9 cellular contexts compared by ENCODE assay signal in genomic region chr2:152134488-152135280, GRCh38. TPM values are rescaled to one million over a fixed set of nuclear protein-coding genes. Genes with fewer than 3 reads are reported as not detected.
A peak's percentile ranks its signal among the peaks of the same experiment; 100 is the strongest.
DNase-seq lines count a peak whose midpoint lies in the region; ATAC-seq and TF ChIP-seq lines count a peak whose summit lies in the region.
"Had no signal": no experiment of that assay in that cellular context is flagged by ENCODE, and none has a peak within 500 bp of the region (broad histone marks: within the 10 kb centered on the region; RNA-seq: fewer than 3 reads in every experiment).

No MANE protein-coding gene starts in this region.

- H3K4me1 Mint-ChIP-seq in chondrocyte (ENCODE audit: low read depth) = peaks cover 23% of the 10 kb centered on the region
- peaks cover 10% of the 10 kb centered on the region for H3K4me1 Mint-ChIP-seq in stimulated activated naive CD8-positive, alpha-beta T cell treated with anti-CD3 and anti-CD28 coated beads, Interleukin-15, amount 100 ng/mL, for 72 hours

- H3K27me3 Mint-ChIP-seq in chondrocyte (ENCODE audit: low read depth) = no peaks in the 10 kb centered on the region
- no peaks in the 10 kb centered on the region for H3K27me3 Mint-ChIP-seq in stimulated activated naive CD8-positive, alpha-beta T cell treated with anti-CD3 and anti-CD28 coated beads, Interleukin-15, amount 100 ng/mL, for 72 hours

- H3K9me3 Mint-ChIP-seq in chondrocyte (ENCODE audit: low read depth) = no peaks in the 10 kb centered on the region
- no peaks in the 10 kb centered on the region for H3K9me3 Mint-ChIP-seq in stimulated activated naive CD8-positive, alpha-beta T cell treated with anti-CD3 and anti-CD28 coated beads, Interleukin-15, amount 100 ng/mL, for 72 hours

- CTCF ChIA-PET in HEK293T (lab: Yijun Ruan, JAX) = no interaction called here

- POLR2A ChIA-PET in HEK293T (lab: Yijun Ruan, JAX) = no interaction called here

- H3K4me3 Mint-ChIP-seq in chondrocyte (ENCODE audit: unreplicated experiment) = no peak overlapping the region
- H3K4me3 Mint-ChIP-seq in stimulated activated naive CD8-positive, alpha-beta T cell treated with anti-CD3 and anti-CD28 coated beads, Interleukin-15, amount 100 ng/mL, for 72 hours = no peak overlapping the region

- peak; percentile 60 for ATAC-seq in GM19468 (IDR thresholded peaks at IDR 0.05; ENCODE audit: extremely low read depth, unreplicated experiment)
- ATAC-seq in HG03520 (IDR thresholded peaks at IDR 0.05; ENCODE audit: unreplicated experiment) = peak; percentile 68
- ATAC-seq in stimulated activated naive CD8-positive, alpha-beta T cell treated with anti-CD3 and anti-CD28 coated beads, Interleukin-15, amount 100 ng/mL, for 72 hours = peak; percentile 98
- ATAC-seq: HCT116 had no signal

- TF ChIP-seq CTCF in chondrocyte (IDR thresholded peaks at IDR 0.05) = no peak

- peaks cover 8% of the 10 kb centered on the region for H3K36me3 Mint-ChIP-seq in chondrocyte (ENCODE audit: low read depth)

- DNase-seq in EL (peak; percentile 18), chondrocyte (ENCODE audit: low spot score) (no peak), NCI-H1092 treated with DMSO at 0.1 percent for 48 hours (lab: John Stamatoyannopoulos, UW) (no peak), SHP77 treated with DMSO at 0.1 percent for 48 hours (lab: John Stamatoyannopoulos, UW) (no peak), HEK293T (ENCODE audit: extremely low spot score) (no peak)
- peak; percentile 8 to 64 for DNase-seq in stimulated activated naive CD8-positive, alpha-beta T cell treated with anti-CD3 and anti-CD28 coated beads, Interleukin-15, amount 100 ng/mL, for 72 hours

- H3K27ac Mint-ChIP-seq in chondrocyte (ENCODE audit: unreplicated experiment) = peak overlapping the region; percentile 9
- H3K27ac Mint-ChIP-seq in stimulated activated naive CD8-positive, alpha-beta T cell treated with anti-CD3 and anti-CD28 coated beads, Interleukin-15, amount 100 ng/mL, for 72 hours = no peak overlapping the region

TF ChIP-seq in HEK293T, 16 proteins besides CTCF, POLR2A, EP300 and RAD21:
- TF ChIP-seq HDGF (IDR thresholded peaks at IDR 0.05; ENCODE audit: borderline replicate concordance) (no peak), FOXA1 (IDR thresholded peaks at IDR 0.05) (no peak), FOXM1 (IDR thresholded peaks at IDR 0.05; ENCODE audit: borderline replicate concordance) (no peak), SP1 (IDR thresholded peaks at IDR 0.05) (no peak), CTBP1 (IDR thresholded peaks at IDR 0.05; ENCODE audit: borderline replicate concordance) (no peak), LEF1 (IDR thresholded peaks at IDR 0.05; ENCODE audit: borderline replicate concordance) (no peak), ZNF384 (IDR thresholded peaks at IDR 0.05) (no peak), NFRKB (IDR thresholded peaks at IDR 0.05) (no peak), FOXK2 (IDR thresholded peaks at IDR 0.05) (no peak), BHLHE40 (IDR thresholded peaks at IDR 0.05; ENCODE audit: borderline replicate concordance) (no peak), ARNT (IDR thresholded peaks at IDR 0.05) (no peak), SUZ12 (IDR thresholded peaks at IDR 0.05) (no peak), ELF4 (IDR thresholded peaks at IDR 0.05) (no peak), L3MBTL2 (conservative IDR thresholded peaks at IDR 0.05) (no peak), TARDBP (IDR thresholded peaks at IDR 0.05) (no peak), PKNOX1 (IDR thresholded peaks at IDR 0.05) (no peak)

RNA-seq across cellular contexts. Expression of gene CACNB4, which starts 35.8 kb away (rescaled TPM):
- total RNA-seq in chondrocyte = 2.0 to 6.0 TPM (median 2.1 TPM) in 3 replicates

RNA-seq across cellular contexts. Expression of gene STAM2, which starts 40.9 kb away (rescaled TPM):
- total RNA-seq in chondrocyte = 33.5 to 34.8 TPM (median 34.7 TPM) in 3 replicates

Comparison
In these comparisons a context has a peak if more than half of its experiments do, and no peak if none do; other contexts are left out.
1. DNase-seq: peak in EL (single experiment) and stimulated activated naive CD8-positive, alpha-beta T cell treated with anti-CD3 and anti-CD28 coated beads, Interleukin-15, amount 100 ng/mL, for 72 hours (2 of 2); none in chondrocyte (single experiment), NCI-H1092 treated with DMSO at 0.1 percent for 48 hours (single experiment), SHP77 treated with DMSO at 0.1 percent for 48 hours (single experiment) and HEK293T (single experiment).
2. Peak in every context shown above with its lines, with median percentiles within 50 percentile points of each other: ATAC-seq.